1 cellular context compared by ENCODE assay signal in genomic region chr10:29131952-29132820, GRCh38.
TF ChIP-seq lines count a peak whose summit lies in the region.

No MANE protein-coding gene starts in this region.

TF ChIP-seq in K562, 482 proteins besides CTCF, POLR2A, EP300 and RAD21 (continued from another document and continues in another):
- TF ChIP-seq ZNF512 (tag; IDR thresholded peaks at IDR 0.05): no peak
- no peak for TF ChIP-seq THAP7 (CRISPR knock-in tag; IDR thresholded peaks at IDR 0.05)
- TF ChIP-seq HMGN3 (IDR thresholded peaks at IDR 0.05; ENCODE audit: borderline replicate concordance, extremely low read depth, insufficient read length, low read depth, low read length): peak; percentile 96
- TF ChIP-seq E2F6 (IDR thresholded peaks at IDR 0.05; ENCODE audit: borderline replicate concordance in 1 of 2, extremely low read depth in 1 of 2, insufficient read depth in 1 of 2, insufficient read length in 1 of 2, low read depth in 1 of 2, low read length in 1 of 2, poor library complexity in 1 of 2, severe bottlenecking in 1 of 2): peak; percentile 5 to 32
- peak; percentile 92 for TF ChIP-seq SMARCC2 (IDR thresholded peaks at IDR 0.05; ENCODE audit: low read depth)
- peak; percentile 61 for TF ChIP-seq HES1 (IDR thresholded peaks at IDR 0.05; ENCODE audit: low read depth)
- no peak for TF ChIP-seq ZNF436 (CRISPR knock-in tag; IDR thresholded peaks at IDR 0.05)
- no peak for TF ChIP-seq MCM2 (IDR thresholded peaks at IDR 0.05; ENCODE audit: low read depth)
- TF ChIP-seq NEUROD1 (IDR thresholded peaks at IDR 0.05; ENCODE audit: borderline replicate concordance, low read depth, low read length, partially characterized antibody): peak; percentile 85
- peak; percentile 87 for TF ChIP-seq HDAC2 (IDR thresholded peaks at IDR 0.05)
- TF ChIP-seq CTBP1 (IDR thresholded peaks at IDR 0.05; ENCODE audit: borderline replicate concordance): peak; percentile 83
- TF ChIP-seq BCLAF1 (IDR thresholded peaks at IDR 0.05; ENCODE audit: borderline replicate concordance in 1 of 2, control insufficient read depth in 1 of 2, low read depth in 2 of 2, low read length in 1 of 2): no peak
- no peak for TF ChIP-seq ZNF778 (CRISPR knock-in tag; IDR thresholded peaks at IDR 0.05)
- TF ChIP-seq FOXJ2 (tag; IDR thresholded peaks at IDR 0.05): peak; percentile 86
- no peak for TF ChIP-seq KLF10 (CRISPR knock-in tag; IDR thresholded peaks at IDR 0.05)
- peak; percentile 29 to 60; a peak in 1 of 4 replicates for TF ChIP-seq MNT (conservative IDR thresholded peaks at IDR 0.05)
- TF ChIP-seq TSC22D4 (tag; IDR thresholded peaks at IDR 0.05): no peak
- no peak for TF ChIP-seq ZNF263 (CRISPR knock-in tag; IDR thresholded peaks at IDR 0.05; ENCODE audit: borderline replicate concordance)
- TF ChIP-seq ETV6 (IDR thresholded peaks at IDR 0.05; ENCODE audit: borderline replicate concordance in 1 of 2, low read depth in 2 of 2, low read length in 1 of 2): no peak
- no peak for TF ChIP-seq ETV6 (CRISPR knock-in tag; IDR thresholded peaks at IDR 0.05; ENCODE audit: borderline replicate concordance)
- TF ChIP-seq NFRKB (IDR thresholded peaks at IDR 0.05; ENCODE audit: low read depth): no peak; the same call in 1 of the 2 replicates
- peak; percentile 72 for TF ChIP-seq VEZF1 (CRISPR knock-in tag; IDR thresholded peaks at IDR 0.05)
- no peak for TF ChIP-seq SRSF3 (IDR thresholded peaks at IDR 0.05; ENCODE audit: insufficient read depth, low read length)
- TF ChIP-seq SMAD2 (IDR thresholded peaks at IDR 0.05; ENCODE audit: low read depth, low read length): no peak
- TF ChIP-seq LEF1 (IDR thresholded peaks at IDR 0.05): peak; percentile 97
- no peak for TF ChIP-seq SNRNP70 (optimal IDR thresholded peaks at IDR 0.05; ENCODE audit: low read depth, low read length)
- no peak for TF ChIP-seq ESRRA (IDR thresholded peaks at IDR 0.05; ENCODE audit: borderline replicate concordance, low read depth)
- TF ChIP-seq PYGO2 (tag; IDR thresholded peaks at IDR 0.05): no peak
- no peak for TF ChIP-seq DNMT1 (IDR thresholded peaks at IDR 0.05)
- TF ChIP-seq FUS (optimal IDR thresholded peaks at IDR 0.05; ENCODE audit: low read depth, low read length): no peak
- TF ChIP-seq STAG1 (CRISPR knock-in tag; IDR thresholded peaks at IDR 0.05; ENCODE audit: borderline replicate concordance): no peak
- TF ChIP-seq KDM4B (IDR thresholded peaks at IDR 0.05; ENCODE audit: borderline replicate concordance in 2 of 2, low read depth in 1 of 2): peak in 1 of 2 experiments; percentile 52; a peak in 1 of 4 replicates
- TF ChIP-seq ZNF444 (CRISPR knock-in tag; IDR thresholded peaks at IDR 0.05): no peak
- TF ChIP-seq MEF2A (IDR thresholded peaks at IDR 0.05; ENCODE audit: control insufficient read depth, low read depth, low read length): 0 out of 2 replicates have a peak, but pooled peaks have one; percentile 6
- TF ChIP-seq ZNF655 (CRISPR knock-in tag; IDR thresholded peaks at IDR 0.05): no peak
- TF ChIP-seq ZNF707 (CRISPR knock-in tag; conservative IDR thresholded peaks at IDR 0.05): no peak
- TF ChIP-seq RBM17 (IDR thresholded peaks at IDR 0.05; ENCODE audit: borderline replicate concordance, low read depth, low read length): no peak
- TF ChIP-seq CBX2 (IDR thresholded peaks at IDR 0.05; ENCODE audit: insufficient read depth, low read length, poor library complexity, severe bottlenecking): no peak
- 0 out of 2 replicates have a peak, but pooled peaks have one; percentile 39 for TF ChIP-seq MYC (IDR thresholded peaks at IDR 0.05; ENCODE audit: low read depth, low read length)
- no peak for TF ChIP-seq MYC (CRISPR knock-in tag; IDR thresholded peaks at IDR 0.05; ENCODE audit: borderline replicate concordance, low read depth)
- peak; percentile 92 for TF ChIP-seq POLR2AphosphoS5 (IDR thresholded peaks at IDR 0.05; ENCODE audit: control insufficient read depth, insufficient read depth, low read depth, low read length)
- no peak for TF ChIP-seq NUFIP1 (IDR thresholded peaks at IDR 0.05; ENCODE audit: partially characterized antibody)
- no peak for TF ChIP-seq TAF7 (tag; IDR thresholded peaks at IDR 0.05)
- peak; percentile 96 for TF ChIP-seq SMARCE1 (IDR thresholded peaks at IDR 0.05)
- TF ChIP-seq ZNF592 (IDR thresholded peaks at IDR 0.05): peak; percentile 63; the same call in 1 of the 2 replicates
- no peak for TF ChIP-seq ZNF384 (IDR thresholded peaks at IDR 0.05; ENCODE audit: low read depth, low read length)
